Comparison of ENCODE assay signal across 33 cellular contexts in genomic region chrX:17622331-17622730, GRCh38.
"Had no signal": no experiment of that assay in that cellular context is flagged by ENCODE, and none has a peak within 500 bp of the region (broad histone marks: within the 10 kb centered on the region; RNA-seq: fewer than 3 reads in every experiment).

No MANE protein-coding gene starts in this region.

- H3K4me1 ChIP-seq: adrenal gland had no signal

- H3K27me3 ChIP-seq: adrenal gland had no signal

- H3K36me3 Mint-ChIP-seq: activated CD4-positive, alpha-beta memory T cell treated with anti-CD3 and anti-CD28 coated beads for 36 hours; activated naive CD4-positive, alpha-beta T cell treated with anti-CD3 and anti-CD28 coated beads, Interleukin-2, amount 50 U/mL, for 72 hours; activated naive CD8-positive, alpha-beta T cell treated with anti-CD3 and anti-CD28 coated beads for 36 hours; brain had no signal

- H3K9me3 ChIP-seq: adrenal gland had no signal

- ATAC-seq: activated CD8-positive, alpha-beta T cell treated with anti-CD3 and anti-CD28 coated beads for 36 hours; activated naive CD4-positive, alpha-beta T cell treated with anti-CD3 and anti-CD28 coated beads, Interleukin-2, amount 50 U/mL, for 72 hours; activated T-cell treated with anti-CD3 and anti-CD28 coated beads, Interleukin-2, amount 50 U/mL, for 4 hours; activated T-cell treated with anti-CD3 and anti-CD28 coated beads, Interleukin-2, amount 50 U/mL, for 72 hours; activated T-helper 17 cell treated with anti-CD3 and anti-CD28 coated beads, Interleukin-2, amount 50 U/mL, for 72 hours had no signal

- H3K36me3 ChIP-seq: adrenal gland had no signal

- H3K27ac ChIP-seq: adrenal gland, VCaP had no signal

- H3K4me1 Mint-ChIP-seq: activated B cell treated with CpG ODN at 0.5 μM for 24 hours; activated CD4-positive, alpha-beta T cell treated with anti-CD3 and anti-CD28 coated beads, Interleukin-2, amount 10 ng/mL, durations not matched to agents 24 days and 14 days; activated T-helper 17 cell treated with anti-CD3 and anti-CD28 coated beads, Interleukin-2, amount 50 U/mL, for 72 hours had no signal

- H3K4me3 Mint-ChIP-seq: activated B cell treated with CpG ODN at 0.5 μM for 24 hours; activated CD4-positive, alpha-beta memory T cell treated with anti-CD3 and anti-CD28 coated beads for 36 hours; activated CD4-positive, alpha-beta T cell treated with anti-CD3 and anti-CD28 coated beads, Interleukin-2, amount 10 ng/mL, durations not matched to agents 24 days and 14 days; activated CD8-positive, alpha-beta T cell treated with anti-CD3 and anti-CD28 coated beads for 36 hours; activated naive CD4-positive, alpha-beta T cell treated with anti-CD3 and anti-CD28 coated beads for 36 hours; activated naive CD8-positive, alpha-beta T cell treated with anti-CD3 and anti-CD28 coated beads for 36 hours; activated T-cell treated with anti-CD3 and anti-CD28 coated beads, Interleukin-2, amount 50 U/mL, for 4 hours; activated T-cell treated with anti-CD3 and anti-CD28 coated beads, Interleukin-2, amount 50 U/mL, for 72 hours; activated T-helper 1 cell treated with anti-CD3 and anti-CD28 coated beads, Interleukin-12 subunit alpha, Interleukin-12 subunit beta, Interleukin-2, Interleukin-4 antibody, amounts not matched to agents 30 ng/mL and 10 ng/mL and 1 ng/mL, durations not matched to agents 14 hours and 24 hours and 36 hours; activated T-helper 17 cell treated with anti-CD3 and anti-CD28 coated beads, Interleukin-2, amount 50 U/mL, for 72 hours; brain; T-helper 1 cell treated with Interleukin-12 subunit alpha and Interleukin-12 subunit beta and Interleukin-4 antibody, amounts not matched to agents 30 μg/mL and 1 μg/mL, for 36 hours; T-helper 2 cell treated with Interferon-gamma antibody and Interleukin-4, amounts not matched to agents 5 μg/mL and 100 μg/mL, for 36 hours had no signal

- H3K27ac Mint-ChIP-seq: activated B cell treated with CpG ODN at 0.5 μM for 24 hours; activated CD4-positive, alpha-beta memory T cell treated with anti-CD3 and anti-CD28 coated beads for 36 hours; activated CD4-positive, alpha-beta T cell treated with anti-CD3 and anti-CD28 coated beads, Interleukin-2, amount 10 ng/mL, durations not matched to agents 24 days and 14 days; activated CD8-positive, alpha-beta T cell treated with anti-CD3 and anti-CD28 coated beads for 36 hours; activated naive CD4-positive, alpha-beta T cell treated with anti-CD3 and anti-CD28 coated beads for 36 hours; activated naive CD8-positive, alpha-beta T cell treated with anti-CD3 and anti-CD28 coated beads for 36 hours; activated T-cell treated with anti-CD3 and anti-CD28 coated beads, Interleukin-2, amount 50 U/mL, for 72 hours; activated T-helper 1 cell treated with anti-CD3 and anti-CD28 coated beads, Interleukin-12 subunit alpha, Interleukin-12 subunit beta, Interleukin-2, Interleukin-4 antibody, amounts not matched to agents 30 ng/mL and 10 ng/mL and 1 ng/mL, durations not matched to agents 14 hours and 24 hours and 36 hours; activated T-helper 17 cell treated with anti-CD3 and anti-CD28 coated beads, Interleukin-2, amount 50 U/mL, for 72 hours; T-helper 1 cell treated with Interleukin-12 subunit alpha and Interleukin-12 subunit beta and Interleukin-4 antibody, amounts not matched to agents 30 μg/mL and 1 μg/mL, for 36 hours; T-helper 2 cell treated with Interferon-gamma antibody and Interleukin-4, amounts not matched to agents 5 μg/mL and 100 μg/mL, for 36 hours had no signal

- H3K9me3 Mint-ChIP-seq: activated B cell treated with CpG ODN at 0.5 μM for 24 hours; activated CD4-positive, alpha-beta memory T cell treated with anti-CD3 and anti-CD28 coated beads for 36 hours; activated CD8-positive, alpha-beta T cell treated with anti-CD3 and anti-CD28 coated beads for 36 hours; activated naive CD4-positive, alpha-beta T cell treated with anti-CD3 and anti-CD28 coated beads for 36 hours; activated naive CD4-positive, alpha-beta T cell treated with anti-CD3 and anti-CD28 coated beads, Interleukin-2, amount 50 U/mL, for 72 hours; activated naive CD8-positive, alpha-beta T cell treated with anti-CD3 and anti-CD28 coated beads for 36 hours; activated T-cell treated with anti-CD3 and anti-CD28 coated beads, Interleukin-2, amount 50 U/mL, for 4 hours; activated T-helper 1 cell treated with anti-CD3 and anti-CD28 coated beads, Interleukin-12 subunit alpha, Interleukin-12 subunit beta, Interleukin-2, Interleukin-4 antibody, amounts not matched to agents 30 ng/mL and 10 ng/mL and 1 ng/mL, durations not matched to agents 14 hours and 24 hours and 36 hours; activated T-helper 17 cell treated with anti-CD3 and anti-CD28 coated beads, Interleukin-2, amount 50 U/mL, for 72 hours; T-helper 2 cell treated with Interferon-gamma antibody and Interleukin-4, amounts not matched to agents 5 μg/mL and 100 μg/mL, for 36 hours had no signal

- H3K27me3 Mint-ChIP-seq: activated B cell treated with CpG ODN at 0.5 μM for 24 hours; activated CD4-positive, alpha-beta memory T cell treated with anti-CD3 and anti-CD28 coated beads for 36 hours; activated CD4-positive, alpha-beta T cell treated with anti-CD3 and anti-CD28 coated beads, Interleukin-2, amount 10 ng/mL, durations not matched to agents 24 days and 14 days; activated naive CD8-positive, alpha-beta T cell treated with anti-CD3 and anti-CD28 coated beads for 36 hours; activated T-helper 17 cell treated with anti-CD3 and anti-CD28 coated beads, Interleukin-2, amount 50 U/mL, for 72 hours; brain had no signal

- H3K4me3 ChIP-seq: adrenal gland had no signal

- DNase-seq: activated B cell treated with CpG ODN at 0.5 μM for 24 hours; activated CD4-positive, alpha-beta memory T cell treated with anti-CD3 and anti-CD28 coated beads for 36 hours; activated CD4-positive, alpha-beta T cell treated with anti-CD3 and anti-CD28 coated beads for 4 hours; activated CD4-positive, alpha-beta T cell treated with anti-CD3 and anti-CD28 coated beads, Interleukin-2, amount 10 ng/mL, durations not matched to agents 24 days and 14 days; activated CD4-positive, alpha-beta T cell treated with anti-CD3 and anti-CD28 coated beads, Interleukin-2, amount 50 U/mL, for 1 hour; activated CD4-positive, alpha-beta T cell treated with anti-CD3 and anti-CD28 coated beads, Interleukin-2, amount 50 U/mL, for 4 hours; activated CD4-positive, CD25-positive, alpha-beta regulatory T cell treated with anti-CD3 and anti-CD28 coated beads, Interleukin-2, amount 50 U/mL, for 72 hours; activated CD8-positive, alpha-beta memory T cell treated with anti-CD3 and anti-CD28 coated beads, Interleukin-2, amount 50 U/mL, for 4 hours; activated CD8-positive, alpha-beta T cell treated with anti-CD3 and anti-CD28 coated beads for 36 hours; activated effector memory CD4-positive, alpha-beta T cell treated with anti-CD3 and anti-CD28 coated beads, Interleukin-2, amount 50 U/mL, for 16 hours; activated gamma-delta T cell treated with Interleukin-2 at 50 U/mL for 16 hours; activated naive CD4-positive, alpha-beta T cell; activated naive CD4-positive, alpha-beta T cell treated with anti-CD3 and anti-CD28 coated beads for 36 hours; activated naive CD4-positive, alpha-beta T cell treated with anti-CD3 and anti-CD28 coated beads, Interleukin-2, amount 50 U/mL, for 16 hours; activated naive CD8-positive, alpha-beta T cell treated with anti-CD3 and anti-CD28 coated beads for 36 hours; activated T-cell treated with anti-CD3 and anti-CD28 coated beads for 4 hours; activated T-cell treated with anti-CD3 and anti-CD28 coated beads, Interleukin-2, amount 50 U/mL, for 1 hour; activated T-cell treated with anti-CD3 and anti-CD28 coated beads, Interleukin-2, amount 50 U/mL, for 4 hours; activated T-cell treated with anti-CD3 and anti-CD28 coated beads, Interleukin-2, amount 50 U/mL, for 72 hours; adrenal gland; amniotic stem cell; aorta; central memory CD4-positive, alpha-beta T cell; T-helper 1 cell; T-helper 2 cell; T-helper 9 cell had no signal
